8 cellular contexts compared by ENCODE assay signal in the genomic region with DNA sequence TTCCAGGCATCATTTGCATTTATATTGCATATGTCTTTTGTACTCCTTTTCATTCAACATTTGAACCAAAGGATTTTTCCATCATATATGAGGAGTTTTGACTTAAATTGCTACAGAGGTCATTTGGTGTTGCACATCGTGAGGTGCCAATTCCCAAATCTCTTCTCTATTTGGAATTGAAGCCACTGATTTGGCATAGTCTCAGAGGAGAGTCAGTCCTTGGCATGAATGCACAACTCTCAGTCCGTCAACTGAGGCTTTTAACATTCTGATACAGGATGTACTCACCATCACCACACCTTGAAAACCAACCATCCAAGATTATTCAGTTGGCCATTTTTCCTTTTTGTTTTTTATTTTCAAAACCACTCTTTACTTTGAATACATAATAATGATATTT. TPM values are rescaled to one million over a fixed set of nuclear protein-coding genes. Genes with fewer than 3 reads are reported as not detected.
"Had no signal": no experiment of that assay in that cellular context is flagged by ENCODE, and none has a peak within 500 bp of the region (broad histone marks: within the 10 kb centered on the region; RNA-seq: fewer than 3 reads in every experiment).

No MANE protein-coding gene starts in this region.

- H3K4me1 ChIP-seq: HAP-1 had no signal

- DNase-seq: GM23248, GOT3, H7, HFFc6 had no signal

- H3K4me3 ChIP-seq: GM23248, HAP-1 had no signal

- H2AFZ ChIP-seq: GM23248 had no signal

- H3K27ac ChIP-seq: GM23248, HL-60 had no signal

- H3K9me3 ChIP-seq: HAP-1 had no signal

- H3K36me3 ChIP-seq: HAP-1 had no signal

RNA-seq across cellular contexts. Expression of a gene that starts 31.1 kb away (rescaled TPM):
- total RNA-seq: HepG2 had no signal
- polyA plus RNA-seq: HepG2, IgD-negative memory B cell had no signal
